ENCODE assay signal across 15 cellular contexts in genomic region chr2:189466046-189466445, GRCh38.
"Had no signal": no experiment of that assay in that cellular context is flagged by ENCODE, and none has a peak within 500 bp of the region (broad histone marks: within the 10 kb centered on the region; RNA-seq: fewer than 3 reads in every experiment).

No MANE protein-coding gene starts in this region.

- H3K27ac Mint-ChIP-seq: activated naive CD4-positive, alpha-beta T cell treated with anti-CD3 and anti-CD28 coated beads, Interleukin-2, amount 10 ng/mL, durations not matched to agents 7 days and 5 days; activated T-helper 17 cell treated with anti-CD3 and anti-CD28 coated beads, Interleukin-2, amount 50 U/mL, for 72 hours; neural progenitor cell had no signal

- H3K4me2 ChIP-seq: neural progenitor cell had no signal

- H2AFZ ChIP-seq: neural progenitor cell had no signal

- ATAC-seq: activated T-helper 17 cell treated with anti-CD3 and anti-CD28 coated beads, Interleukin-2, amount 50 U/mL, for 72 hours; stimulated activated naive CD8-positive, alpha-beta T cell treated with anti-CD3 and anti-CD28 coated beads, Interleukin-15, amount 100 ng/mL, for 72 hours had no signal

- H3K9me3 ChIP-seq: body of pancreas, colonic mucosa, ovary, sigmoid colon, upper lobe of left lung had no signal

- H3K4me3 Mint-ChIP-seq: activated naive CD4-positive, alpha-beta T cell treated with anti-CD3 and anti-CD28 coated beads, Interleukin-2, amount 10 ng/mL, durations not matched to agents 7 days and 5 days; activated T-helper 17 cell treated with anti-CD3 and anti-CD28 coated beads, Interleukin-2, amount 50 U/mL, for 72 hours; naive B cell; neural progenitor cell; stimulated activated naive CD8-positive, alpha-beta T cell treated with anti-CD3 and anti-CD28 coated beads, Interleukin-15, amount 100 ng/mL, for 72 hours had no signal

- H3K9me3 Mint-ChIP-seq: activated naive CD4-positive, alpha-beta T cell treated with anti-CD3 and anti-CD28 coated beads, Interleukin-2, amount 10 ng/mL, durations not matched to agents 7 days and 5 days; activated T-helper 17 cell treated with anti-CD3 and anti-CD28 coated beads, Interleukin-2, amount 50 U/mL, for 72 hours; naive B cell; neural progenitor cell; stimulated activated naive CD8-positive, alpha-beta T cell treated with anti-CD3 and anti-CD28 coated beads, Interleukin-15, amount 100 ng/mL, for 72 hours had no signal

- H3K27ac ChIP-seq: body of pancreas, colonic mucosa, neural progenitor cell, ovary, sigmoid colon, upper lobe of left lung had no signal

- H3K4me1 ChIP-seq: body of pancreas, colonic mucosa, neural progenitor cell, sigmoid colon, upper lobe of left lung had no signal

- H3K9ac ChIP-seq: neural progenitor cell had no signal

- H3K4me1 Mint-ChIP-seq: activated naive CD4-positive, alpha-beta T cell treated with anti-CD3 and anti-CD28 coated beads, Interleukin-2, amount 10 ng/mL, durations not matched to agents 7 days and 5 days; activated T-helper 17 cell treated with anti-CD3 and anti-CD28 coated beads, Interleukin-2, amount 50 U/mL, for 72 hours; neural progenitor cell had no signal

- DNase-seq: activated CD4-positive, CD25-positive, alpha-beta regulatory T cell treated with anti-CD3 and anti-CD28 coated beads, Interleukin-2, amount 50 U/mL, for 72 hours; activated naive CD4-positive, alpha-beta T cell treated with anti-CD3 and anti-CD28 coated beads, Interleukin-2, amount 10 ng/mL, durations not matched to agents 7 days and 5 days; body of pancreas; caudate nucleus; colonic mucosa; naive B cell; sigmoid colon; stimulated activated CD4-positive, alpha-beta T cell treated with anti-CD3 and anti-CD28 coated beads, Interleukin-1b, Interleukin-23, amount 100 ng/mL, for 48 hours; stimulated activated naive CD8-positive, alpha-beta T cell treated with anti-CD3 and anti-CD28 coated beads, Interleukin-15, amount 100 ng/mL, for 72 hours; T-helper 1 cell; upper lobe of left lung had no signal

- H3K27me3 ChIP-seq: body of pancreas, colonic mucosa, neural progenitor cell, ovary, sigmoid colon, upper lobe of left lung had no signal

- H3K4me3 ChIP-seq: body of pancreas, colonic mucosa, neural progenitor cell, ovary, sigmoid colon, upper lobe of left lung had no signal

- FAIRE-seq: frontal cortex had no signal

- H3K27me3 Mint-ChIP-seq: activated naive CD4-positive, alpha-beta T cell treated with anti-CD3 and anti-CD28 coated beads, Interleukin-2, amount 10 ng/mL, durations not matched to agents 7 days and 5 days; activated T-helper 17 cell treated with anti-CD3 and anti-CD28 coated beads, Interleukin-2, amount 50 U/mL, for 72 hours; naive B cell; stimulated activated naive CD8-positive, alpha-beta T cell treated with anti-CD3 and anti-CD28 coated beads, Interleukin-15, amount 100 ng/mL, for 72 hours had no signal

- H3K36me3 ChIP-seq: colonic mucosa, ovary had no signal
